Comparison of ENCODE assay signal across 2 cellular contexts in the genomic region with DNA sequence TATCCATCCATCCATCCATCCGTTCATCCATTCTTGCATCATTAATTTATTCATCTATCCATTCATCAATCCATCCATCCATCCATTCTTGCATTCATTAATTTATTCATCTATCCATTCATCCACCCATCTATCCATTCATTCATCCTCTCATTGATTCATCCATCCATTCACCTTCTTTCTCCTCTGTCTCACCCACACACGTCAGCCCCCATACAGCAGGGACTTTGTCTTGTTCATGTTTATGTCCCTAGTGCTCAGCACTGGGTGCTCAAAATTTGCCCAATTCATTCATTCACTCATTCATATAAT.
TF ChIP-seq lines count a peak whose summit lies in the region.

No MANE protein-coding gene starts in this region.

TF ChIP-seq in GM23338, 12 proteins besides CTCF, POLR2A, EP300 and RAD21 (continued from another document):
- TF ChIP-seq NANOG (IDR thresholded peaks at IDR 0.05; ENCODE audit: borderline replicate concordance): no peak

TF ChIP-seq in WTC11, 78 proteins besides CTCF, POLR2A, EP300 and RAD21 (continued from another document):
- TF ChIP-seq, protein P1, sequence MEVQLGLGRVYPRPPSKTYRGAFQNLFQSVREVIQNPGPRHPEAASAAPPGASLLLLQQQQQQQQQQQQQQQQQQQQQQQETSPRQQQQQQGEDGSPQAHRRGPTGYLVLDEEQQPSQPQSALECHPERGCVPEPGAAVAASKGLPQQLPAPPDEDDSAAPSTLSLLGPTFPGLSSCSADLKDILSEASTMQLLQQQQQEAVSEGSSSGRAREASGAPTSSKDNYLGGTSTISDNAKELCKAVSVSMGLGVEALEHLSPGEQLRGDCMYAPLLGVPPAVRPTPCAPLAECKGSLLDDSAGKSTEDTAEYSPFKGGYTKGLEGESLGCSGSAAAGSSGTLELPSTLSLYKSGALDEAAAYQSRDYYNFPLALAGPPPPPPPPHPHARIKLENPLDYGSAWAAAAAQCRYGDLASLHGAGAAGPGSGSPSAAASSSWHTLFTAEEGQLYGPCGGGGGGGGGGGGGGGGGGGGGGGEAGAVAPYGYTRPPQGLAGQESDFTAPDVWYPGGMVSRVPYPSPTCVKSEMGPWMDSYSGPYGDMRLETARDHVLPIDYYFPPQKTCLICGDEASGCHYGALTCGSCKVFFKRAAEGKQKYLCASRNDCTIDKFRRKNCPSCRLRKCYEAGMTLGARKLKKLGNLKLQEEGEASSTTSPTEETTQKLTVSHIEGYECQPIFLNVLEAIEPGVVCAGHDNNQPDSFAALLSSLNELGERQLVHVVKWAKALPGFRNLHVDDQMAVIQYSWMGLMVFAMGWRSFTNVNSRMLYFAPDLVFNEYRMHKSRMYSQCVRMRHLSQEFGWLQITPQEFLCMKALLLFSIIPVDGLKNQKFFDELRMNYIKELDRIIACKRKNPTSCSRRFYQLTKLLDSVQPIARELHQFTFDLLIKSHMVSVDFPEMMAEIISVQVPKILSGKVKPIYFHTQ (CRISPR knock-in tag; IDR thresholded peaks at IDR 0.05): no peak
